28 cellular contexts compared by ENCODE assay signal in genomic region chr18:7846315-7846714, GRCh38.
"Had no signal": no experiment of that assay in that cellular context is flagged by ENCODE, and none has a peak within 500 bp of the region (broad histone marks: within the 10 kb centered on the region; RNA-seq: fewer than 3 reads in every experiment).

No MANE protein-coding gene starts in this region.

- H3K4me3 Mint-ChIP-seq: activated B cell treated with CpG ODN at 0.5 μM for 24 hours; activated CD4-positive, alpha-beta T cell treated with anti-CD3 and anti-CD28 coated beads, Interleukin-2, amount 10 ng/mL, durations not matched to agents 24 days and 14 days; activated CD8-positive, alpha-beta memory T cell treated with anti-CD3 and anti-CD28 coated beads, Interleukin-2, amount 10 ng/mL, durations not matched to agents 7 days and 5 days; activated T-cell treated with anti-CD3 and anti-CD28 coated beads, Interleukin-2, amount 50 U/mL, for 24 hours; activated T-helper 1 cell treated with anti-CD3 and anti-CD28 coated beads, Interleukin-12 subunit alpha, Interleukin-12 subunit beta, Interleukin-2, Interleukin-4 antibody, amounts not matched to agents 30 ng/mL and 10 ng/mL and 1 ng/mL, durations not matched to agents 14 hours and 24 hours and 36 hours; IgD-negative memory B cell had no signal

- H3K27me3 Mint-ChIP-seq: activated B cell treated with CpG ODN at 0.5 μM for 24 hours; activated CD4-positive, alpha-beta T cell treated with anti-CD3 and anti-CD28 coated beads, Interleukin-2, amount 10 ng/mL, durations not matched to agents 24 days and 14 days; activated CD8-positive, alpha-beta memory T cell treated with anti-CD3 and anti-CD28 coated beads, Interleukin-2, amount 10 ng/mL, durations not matched to agents 7 days and 5 days; activated T-cell treated with anti-CD3 and anti-CD28 coated beads, Interleukin-2, amount 50 U/mL, for 24 hours; IgD-negative memory B cell had no signal

- H3K27ac ChIP-seq: brain microvascular endothelial cell, SJSA1 had no signal

- H3K36me3 ChIP-seq: brain microvascular endothelial cell, SJSA1 had no signal

- ATAC-seq: activated CD8-positive, alpha-beta memory T cell treated with anti-CD3 and anti-CD28 coated beads, Interleukin-2, amount 10 ng/mL, durations not matched to agents 7 days and 5 days; activated naive CD4-positive, alpha-beta T cell treated with anti-CD3 and anti-CD28 coated beads, Interleukin-2, amount 50 U/mL, for 72 hours; Panc1; Right ventricle myocardium inferior; SK-N-SH treated with all-trans-retinoic acid at 6 μM for 48 hours had no signal

- DNase-seq: activated B cell treated with CpG ODN at 0.5 μM for 24 hours; activated CD4-positive, alpha-beta T cell treated with anti-CD3 and anti-CD28 coated beads for 1 hour; activated CD4-positive, alpha-beta T cell treated with anti-CD3 and anti-CD28 coated beads, Interleukin-2, amount 10 ng/mL, durations not matched to agents 24 days and 14 days; activated CD4-positive, alpha-beta T cell treated with anti-CD3 and anti-CD28 coated beads, Interleukin-2, amount 50 U/mL, for 48 hours; activated CD8-positive, alpha-beta memory T cell treated with anti-CD3 and anti-CD28 coated beads, Interleukin-2, amount 10 ng/mL, durations not matched to agents 7 days and 5 days; activated effector memory CD4-positive, alpha-beta T cell treated with Interleukin-2 at 50 U/mL for 16 hours; activated naive CD4-positive, alpha-beta T cell; activated T-cell treated with anti-CD3 and anti-CD28 coated beads, Interleukin-2, amount 50 U/mL, for 24 hours; amygdala; brain microvascular endothelial cell; KG1; NCI-H1092 treated with DMSO at 0.1 percent for 48 hours; NCI-H1436; NCI-H1694 treated with DMSO at 0.1 percent for 48 hours; NCI-H2029 treated with DMSO at 0.1 percent for 48 hours; NCI-H446; NCI-H524 treated with DMSO at 0.1 percent for 48 hours; NK-92 treated with Interleukin-12 subunit alpha and Interleukin-12 subunit beta, amount 100 ng/mL, for 24 hours; OCI-M1; RPMI8226; SW 1271 had no signal

- H3K36me3 Mint-ChIP-seq: activated CD8-positive, alpha-beta memory T cell treated with anti-CD3 and anti-CD28 coated beads, Interleukin-2, amount 10 ng/mL, durations not matched to agents 7 days and 5 days; IgD-negative memory B cell had no signal

- H3K27ac Mint-ChIP-seq: activated B cell treated with CpG ODN at 0.5 μM for 24 hours; activated CD4-positive, alpha-beta T cell treated with anti-CD3 and anti-CD28 coated beads, Interleukin-2, amount 10 ng/mL, durations not matched to agents 24 days and 14 days; activated CD8-positive, alpha-beta memory T cell treated with anti-CD3 and anti-CD28 coated beads, Interleukin-2, amount 10 ng/mL, durations not matched to agents 7 days and 5 days; activated naive CD4-positive, alpha-beta T cell treated with anti-CD3 and anti-CD28 coated beads, Interleukin-2, amount 50 U/mL, for 72 hours; activated T-cell treated with anti-CD3 and anti-CD28 coated beads, Interleukin-2, amount 50 U/mL, for 24 hours; activated T-helper 1 cell treated with anti-CD3 and anti-CD28 coated beads, Interleukin-12 subunit alpha, Interleukin-12 subunit beta, Interleukin-2, Interleukin-4 antibody, amounts not matched to agents 30 ng/mL and 10 ng/mL and 1 ng/mL, durations not matched to agents 14 hours and 24 hours and 36 hours; IgD-negative memory B cell had no signal

- H3K4me1 ChIP-seq: SJSA1 had no signal

- H3K4me1 Mint-ChIP-seq: activated B cell treated with CpG ODN at 0.5 μM for 24 hours; activated CD4-positive, alpha-beta T cell treated with anti-CD3 and anti-CD28 coated beads, Interleukin-2, amount 10 ng/mL, durations not matched to agents 24 days and 14 days; activated CD8-positive, alpha-beta memory T cell treated with anti-CD3 and anti-CD28 coated beads, Interleukin-2, amount 10 ng/mL, durations not matched to agents 7 days and 5 days had no signal

- H3K27me3 ChIP-seq: brain microvascular endothelial cell, SJSA1 had no signal

- H3K4me3 ChIP-seq: SJSA1 had no signal
